Comparison of ENCODE assay signal across 13 cellular contexts in genomic region chr9:121246821-121247511, GRCh38. TPM values are rescaled to one million over a fixed set of nuclear protein-coding genes. Genes with fewer than 3 reads are reported as not detected.
DNase-seq lines count a peak whose midpoint lies in the region; ATAC-seq, FAIRE-seq and TF ChIP-seq lines count a peak whose summit lies in the region.
"Had no signal": no experiment of that assay in that cellular context is flagged by ENCODE, and none has a peak within 500 bp of the region (broad histone marks: within the 10 kb centered on the region; RNA-seq: fewer than 3 reads in every experiment).

No MANE protein-coding gene starts in this region.

- no peak for ATAC-seq in stimulated activated naive B cell treated with anti-CD40 and anti-IgM and Interleukin-4, amounts not matched to agents 10 μg/mL and 1 μg/mL and 100 μg/mL, for 72 hours (replicated peaks)
- no peak for ATAC-seq in GM18511 (IDR thresholded peaks at IDR 0.05; ENCODE audit: unreplicated experiment)
- ATAC-seq: activated CD8-positive, alpha-beta memory T cell treated with anti-CD3 and anti-CD28 coated beads, Interleukin-2, amount 10 ng/mL, durations not matched to agents 7 days and 5 days; naive thymus-derived CD4-positive, alpha-beta T cell had no signal

- peaks cover 42 to 52% of the 10 kb centered on the region in 2 donors for H3K36me3 Mint-ChIP-seq in stimulated activated naive B cell treated with anti-CD40 and anti-IgM and Interleukin-4, amounts not matched to agents 10 μg/mL and 1 μg/mL and 100 μg/mL, for 72 hours

- peak; percentile 94 for FAIRE-seq in H54 (lab: Jason Lieb, UNC)

- peaks cover 13 to 15% of the 10 kb centered on the region in 2 donors for H3K9me3 Mint-ChIP-seq in stimulated activated naive B cell treated with anti-CD40 and anti-IgM and Interleukin-4, amounts not matched to agents 10 μg/mL and 1 μg/mL and 100 μg/mL, for 72 hours

- H3K4me3 Mint-ChIP-seq in stimulated activated naive B cell treated with anti-CD40 and anti-IgM and Interleukin-4, amounts not matched to agents 10 μg/mL and 1 μg/mL and 100 μg/mL, for 72 hours: no peak overlapping the region
- H3K4me3 Mint-ChIP-seq: activated CD8-positive, alpha-beta memory T cell treated with anti-CD3 and anti-CD28 coated beads, Interleukin-2, amount 10 ng/mL, durations not matched to agents 7 days and 5 days; naive thymus-derived CD4-positive, alpha-beta T cell had no signal

- H3K27ac Mint-ChIP-seq in stimulated activated naive B cell treated with anti-CD40 and anti-IgM and Interleukin-4, amounts not matched to agents 10 μg/mL and 1 μg/mL and 100 μg/mL, for 72 hours: peak overlapping the region; percentile 7
- H3K27ac Mint-ChIP-seq: activated CD8-positive, alpha-beta memory T cell treated with anti-CD3 and anti-CD28 coated beads, Interleukin-2, amount 10 ng/mL, durations not matched to agents 7 days and 5 days; naive thymus-derived CD4-positive, alpha-beta T cell had no signal

- TF ChIP-seq POLR2A in H54 (IDR thresholded peaks at IDR 0.05; ENCODE audit: low read depth, low read length): no peak

- DNase-seq in H54 (ENCODE audit: insufficient read length, low spot score): peak; percentile 52
- DNase-seq in RPMI7951 (ENCODE audit: low read depth): peak; percentile 80
- peak; percentile 89 for DNase-seq in fibroblast of peridontal ligament (ENCODE audit: extremely low read depth)
- DNase-seq in stimulated activated naive B cell treated with anti-CD40 and anti-IgM and Interleukin-4, amounts not matched to agents 10 μg/mL and 1 μg/mL and 100 μg/mL, for 72 hours: no peak
- DNase-seq in activated effector memory CD4-positive, alpha-beta T cell treated with Interleukin-2 at 50 U/mL for 16 hours: no peak
- DNase-seq in activated CD4-positive, alpha-beta T cell treated with anti-CD3 and anti-CD28 coated beads, Interleukin-2, amount 50 U/mL, for 1 hour: no peak
- no peak for DNase-seq in NCI-H82 treated with DMSO at 0.1 percent for 48 hours (lab: John Stamatoyannopoulos, UW; ENCODE audit: unreplicated experiment)
- DNase-seq: activated CD8-positive, alpha-beta memory T cell treated with anti-CD3 and anti-CD28 coated beads, Interleukin-2, amount 10 ng/mL, durations not matched to agents 7 days and 5 days; anterior cingulate cortex; naive thymus-derived CD4-positive, alpha-beta T cell; NCI-H1436 treated with DMSO at 0.1 percent for 48 hours; stimulated activated CD8-positive, alpha-beta memory T cell treated with anti-CD3 and anti-CD28 coated beads, Interleukin-4, amount 100 ng/mL, for 48 hours had no signal

- no peaks in the 10 kb centered on the region for H3K27me3 Mint-ChIP-seq in stimulated activated naive B cell treated with anti-CD40 and anti-IgM and Interleukin-4, amounts not matched to agents 10 μg/mL and 1 μg/mL and 100 μg/mL, for 72 hours
- H3K27me3 Mint-ChIP-seq: activated CD8-positive, alpha-beta memory T cell treated with anti-CD3 and anti-CD28 coated beads, Interleukin-2, amount 10 ng/mL, durations not matched to agents 7 days and 5 days had no signal

- H3K4me1 Mint-ChIP-seq in stimulated activated naive B cell treated with anti-CD40 and anti-IgM and Interleukin-4, amounts not matched to agents 10 μg/mL and 1 μg/mL and 100 μg/mL, for 72 hours: peaks cover 14 to 22% of the 10 kb centered on the region in 2 donors
- H3K4me1 Mint-ChIP-seq: activated CD8-positive, alpha-beta memory T cell treated with anti-CD3 and anti-CD28 coated beads, Interleukin-2, amount 10 ng/mL, durations not matched to agents 7 days and 5 days had no signal

RNA-seq across cellular contexts. Expression of gene GSN, which starts 21.0 kb away (rescaled TPM):
- 229 and 317 TPM in 2 replicates for total RNA-seq in RPMI7951 (2014; rRNA removed; shearing (Covaris generic))

RNA-seq across cellular contexts. Expression of gene RAB14, which starts 45.3 kb away (rescaled TPM):
- 25.1 and 34.5 TPM in 2 replicates for total RNA-seq in RPMI7951 (2014; rRNA removed; shearing (Covaris generic))

Comparison
In these comparisons a context has a peak if more than half of its experiments do, and no peak if none do; other contexts are left out.
1. DNase-seq: peak in H54 (single experiment), RPMI7951 (single experiment) and fibroblast of peridontal ligament (single experiment); none in stimulated activated naive B cell treated with anti-CD40 and anti-IgM and Interleukin-4, amounts not matched to agents 10 μg/mL and 1 μg/mL and 100 μg/mL, for 72 hours (single experiment), activated effector memory CD4-positive, alpha-beta T cell treated with Interleukin-2 at 50 U/mL for 16 hours (single experiment), activated CD4-positive, alpha-beta T cell treated with anti-CD3 and anti-CD28 coated beads, Interleukin-2, amount 50 U/mL, for 1 hour (single experiment) and NCI-H82 treated with DMSO at 0.1 percent for 48 hours (single experiment).